1 cellular context compared by ENCODE assay signal in genomic region chr14:102516531-102517411, GRCh38.
A peak's percentile ranks its signal among the peaks of the same experiment; 100 is the strongest.
TF ChIP-seq lines count a peak whose summit lies in the region.

No MANE protein-coding gene starts in this region.

TF ChIP-seq in HepG2, 621 proteins besides CTCF, POLR2A, EP300 and RAD21 (continued from another document and continues in another):
- TF ChIP-seq UBTF (CRISPR knock-in tag; IDR thresholded peaks at IDR 0.05): peak; percentile 90
- 0 out of 2 replicates have a peak, but pooled peaks have one; percentile 28 for TF ChIP-seq RXRA (CRISPR knock-in tag; IDR thresholded peaks at IDR 0.05)
- no peak; the same call in 1 of the 2 replicates for TF ChIP-seq CREB1 (IDR thresholded peaks at IDR 0.05)
- no peak for TF ChIP-seq CREB1 (CRISPR knock-in tag; IDR thresholded peaks at IDR 0.05)
- no peak for TF ChIP-seq ZNF644 (CRISPR knock-in tag; IDR thresholded peaks at IDR 0.05; ENCODE audit: low read depth)
- TF ChIP-seq ZMAT3 (CRISPR knock-in tag; conservative IDR thresholded peaks at IDR 0.05): 0 out of 2 replicates have a peak, but pooled peaks have one; percentile 26
- TF ChIP-seq ZSCAN21 (CRISPR knock-in tag; IDR thresholded peaks at IDR 0.05; ENCODE audit: borderline replicate concordance): peak; percentile 41; the same call in 1 of the 2 replicates
- no peak for TF ChIP-seq CHD4 (IDR thresholded peaks at IDR 0.05; ENCODE audit: borderline replicate concordance, low read length)
- no peak for TF ChIP-seq ZNF513 (CRISPR knock-in tag; conservative IDR thresholded peaks at IDR 0.05)
- peak; percentile 80; the same call in 1 of the 2 replicates for TF ChIP-seq ZNF556 (CRISPR knock-in tag; IDR thresholded peaks at IDR 0.05; ENCODE audit: borderline replicate concordance)
- TF ChIP-seq FOXO4 (CRISPR knock-in tag; conservative IDR thresholded peaks at IDR 0.05): no peak
- TF ChIP-seq ZNF660 (CRISPR knock-in tag; IDR thresholded peaks at IDR 0.05; ENCODE audit: borderline replicate concordance, low read depth): no peak
- peak; percentile 46 for TF ChIP-seq YY1 (IDR thresholded peaks at IDR 0.05; ENCODE audit: insufficient read depth, insufficient replicate concordance, low read depth, low read length)
- peak; percentile 72 for TF ChIP-seq ZNF350 (CRISPR knock-in tag; IDR thresholded peaks at IDR 0.05; ENCODE audit: borderline replicate concordance, low read depth)
- TF ChIP-seq PCBP2 (optimal IDR thresholded peaks at IDR 0.05; ENCODE audit: low read depth, low read length, poor library complexity, severe bottlenecking): no peak
- peak; percentile 41; the same call in 1 of the 2 replicates for TF ChIP-seq MEIS1 (CRISPR knock-in tag; IDR thresholded peaks at IDR 0.05; ENCODE audit: borderline replicate concordance)
- peak; percentile 73; the same call in 1 of the 2 replicates for TF ChIP-seq ZFP82 (CRISPR knock-in tag; IDR thresholded peaks at IDR 0.05; ENCODE audit: borderline replicate concordance)
- TF ChIP-seq ZNF605 (CRISPR knock-in tag; IDR thresholded peaks at IDR 0.05): 0 out of 2 replicates have a peak, but pooled peaks have one; percentile 60
- peak; percentile 77; the same call in 1 of the 2 replicates for TF ChIP-seq GABPB1 (CRISPR knock-in tag; IDR thresholded peaks at IDR 0.05)
- 0 out of 2 replicates have a peak, but pooled peaks have one; percentile 33 for TF ChIP-seq PPARG (CRISPR knock-in tag; conservative IDR thresholded peaks at IDR 0.05)
- TF ChIP-seq ZBTB33 (CRISPR knock-in tag; IDR thresholded peaks at IDR 0.05): 0 out of 2 replicates have a peak, but pooled peaks have one; percentile 4
- peak; percentile 89; the same call in 1 of the 2 replicates for TF ChIP-seq ZNF232 (CRISPR knock-in tag; IDR thresholded peaks at IDR 0.05; ENCODE audit: borderline replicate concordance)
- TF ChIP-seq RFX1 (IDR thresholded peaks at IDR 0.05): no peak
- no peak for TF ChIP-seq TEAD2 (CRISPR knock-in tag; IDR thresholded peaks at IDR 0.05)
- no peak for TF ChIP-seq SP140L (CRISPR knock-in tag; IDR thresholded peaks at IDR 0.05; ENCODE audit: borderline replicate concordance)
- no peak for TF ChIP-seq CCAR2 (optimal IDR thresholded peaks at IDR 0.05; ENCODE audit: low read depth, low read length)
- no peak for TF ChIP-seq POGZ (CRISPR knock-in tag; IDR thresholded peaks at IDR 0.05)
- peak; percentile 20; the same call in 1 of the 2 replicates for TF ChIP-seq HES4 (CRISPR knock-in tag; IDR thresholded peaks at IDR 0.05; ENCODE audit: borderline replicate concordance)
- no peak for TF ChIP-seq TCF12 (IDR thresholded peaks at IDR 0.05)
- TF ChIP-seq TCF12 (CRISPR knock-in tag; IDR thresholded peaks at IDR 0.05): no peak
- TF ChIP-seq ZBTB20 (CRISPR knock-in tag; IDR thresholded peaks at IDR 0.05; ENCODE audit: borderline replicate concordance, low read depth): 0 out of 2 replicates have a peak, but pooled peaks have one; percentile 28
- TF ChIP-seq ZNF362 (CRISPR knock-in tag; IDR thresholded peaks at IDR 0.05; ENCODE audit: borderline replicate concordance): no peak
- peak; percentile 16; the same call in 1 of the 2 replicates for TF ChIP-seq NFYC (CRISPR knock-in tag; IDR thresholded peaks at IDR 0.05)
- peak; percentile 81 for TF ChIP-seq ZFX (CRISPR knock-in tag; IDR thresholded peaks at IDR 0.05; ENCODE audit: low read depth)
- peak; percentile 85 for TF ChIP-seq HNRNPL (IDR thresholded peaks at IDR 0.05; ENCODE audit: low read depth, low read length)
- 0 out of 2 replicates have a peak, but pooled peaks have one; percentile 44 for TF ChIP-seq KMT2B (CRISPR knock-in tag; IDR thresholded peaks at IDR 0.05)
- no peak for TF ChIP-seq PBX2 (CRISPR knock-in tag; IDR thresholded peaks at IDR 0.05)
- TF ChIP-seq MAFF (IDR thresholded peaks at IDR 0.05; ENCODE audit: low read depth, low read length): no peak
- peak; percentile 62; the same call in 1 of the 2 replicates for TF ChIP-seq ZBTB25 (CRISPR knock-in tag; IDR thresholded peaks at IDR 0.05)
- TF ChIP-seq ZNF589 (CRISPR knock-in tag; conservative IDR thresholded peaks at IDR 0.05): 0 out of 2 replicates have a peak, but pooled peaks have one; percentile 39
- peak; percentile 72 for TF ChIP-seq HOXA3 (CRISPR knock-in tag; IDR thresholded peaks at IDR 0.05)
- TF ChIP-seq NCOA2 (CRISPR knock-in tag; IDR thresholded peaks at IDR 0.05): 0 out of 2 replicates have a peak, but pooled peaks have one; percentile 28
- no peak for TF ChIP-seq ZNF563 (CRISPR knock-in tag; IDR thresholded peaks at IDR 0.05)
- peak; percentile 60; the same call in 1 of the 2 replicates for TF ChIP-seq ZNF749 (CRISPR knock-in tag; IDR thresholded peaks at IDR 0.05; ENCODE audit: borderline replicate concordance)
- TF ChIP-seq GRHL1 (CRISPR knock-in tag; conservative IDR thresholded peaks at IDR 0.05): no peak
- TF ChIP-seq ZHX1 (CRISPR knock-in tag; IDR thresholded peaks at IDR 0.05; ENCODE audit: low read depth): no peak
- TF ChIP-seq PLRG1 (conservative IDR thresholded peaks at IDR 0.05): no peak
- TF ChIP-seq SMARCE1 (IDR thresholded peaks at IDR 0.05; ENCODE audit: borderline replicate concordance): no peak
- no peak for TF ChIP-seq ZSCAN22 (CRISPR knock-in tag; IDR thresholded peaks at IDR 0.05)
- TF ChIP-seq ZNF292 (CRISPR knock-in tag; IDR thresholded peaks at IDR 0.05; ENCODE audit: borderline replicate concordance, low read depth): peak; percentile 87
- TF ChIP-seq ZNF557 (CRISPR knock-in tag; IDR thresholded peaks at IDR 0.05): 0 out of 2 replicates have a peak, but pooled peaks have one; percentile 42
- no peak for TF ChIP-seq HNRNPUL1 (IDR thresholded peaks at IDR 0.05; ENCODE audit: low read depth, low read length)
- TF ChIP-seq HNRNPH1 (optimal IDR thresholded peaks at IDR 0.05; ENCODE audit: low read depth, low read length): no peak
